Comparison of ENCODE assay signal across 10 cellular contexts in the genomic region with DNA sequence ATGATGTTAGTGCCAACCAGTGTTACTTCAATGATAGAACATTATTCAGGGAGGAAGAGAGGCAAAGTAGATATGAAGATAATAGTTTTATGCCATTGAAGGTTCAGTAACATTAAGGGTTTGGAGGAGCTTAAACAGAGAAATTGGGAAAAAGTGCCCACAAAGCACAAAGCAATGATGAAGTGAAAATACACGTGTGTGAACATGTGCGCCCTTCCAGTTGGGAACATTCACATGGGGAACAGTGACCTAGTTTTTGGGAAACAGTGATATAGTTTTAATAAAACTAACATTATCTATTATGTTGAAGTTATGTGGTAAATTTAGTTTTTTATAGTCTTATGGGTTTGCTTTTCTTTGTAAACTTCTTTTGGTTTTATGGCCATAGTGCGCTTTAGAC.
"Had no signal": no experiment of that assay in that cellular context is flagged by ENCODE, and none has a peak within 500 bp of the region (broad histone marks: within the 10 kb centered on the region; RNA-seq: fewer than 3 reads in every experiment).

No MANE protein-coding gene starts in this region.

- H3K4me3 ChIP-seq: GM23248, HAP-1, K562 had no signal

- H3K36me3 ChIP-seq: HAP-1 had no signal

- H3K9me3 ChIP-seq: HAP-1 had no signal

- DNase-seq: GM23248, GOT3, H7, HFFc6, IMR-90, KG1 had no signal

- ATAC-seq: HCT116, K562 had no signal

- H3K9ac ChIP-seq: GM23248 had no signal

- H3K27ac ChIP-seq: GM23248, HL-60 had no signal

- H2AFZ ChIP-seq: GM23248 had no signal

- H3K4me1 ChIP-seq: HAP-1 had no signal
